Comparison of ENCODE assay signal across 8 cellular contexts in genomic region chr15:67149859-67150824, GRCh38.
DNase-seq lines count a peak whose midpoint lies in the region; ATAC-seq and TF ChIP-seq lines count a peak whose summit lies in the region.

No MANE protein-coding gene starts in this region.

- H3K36me3 Mint-ChIP-seq in activated naive CD4-positive, alpha-beta T cell treated with anti-CD3 and anti-CD28 coated beads, Interleukin-2, amount 50 U/mL, for 72 hours = peaks cover 0 to 34% of the 10 kb centered on the region in 2 donors

- no peaks in the 10 kb centered on the region for H3K9me3 Mint-ChIP-seq in activated naive CD4-positive, alpha-beta T cell treated with anti-CD3 and anti-CD28 coated beads, Interleukin-2, amount 50 U/mL, for 72 hours

- DNase-seq in GM13976 (ENCODE audit: low spot score) = peak; percentile 58
- no peak for DNase-seq in OCI-LY7 (ENCODE audit: low spot score)
- peak in 1 of 2 donors; percentile 71 for DNase-seq in activated naive CD4-positive, alpha-beta T cell treated with anti-CD3 and anti-CD28 coated beads, Interleukin-2, amount 50 U/mL, for 72 hours (ENCODE audit: low spot score in 2 of 2)
- peak; percentile 85 for DNase-seq in left cardiac atrium
- peak; percentile 74 for DNase-seq in sciatic nerve (ENCODE audit: low spot score)
- DNase-seq in globus pallidus (ENCODE audit: low spot score) = no peak
- no peak for DNase-seq in D341Med (ENCODE audit: low spot score)

- no TSS peak for BruUV-seq in OCI-LY7 (replicated peaks; lab: Mats Ljungman, UMichigan)

- no peaks in the 10 kb centered on the region for H3K9me2 ChIP-seq in OCI-LY7 (ENCODE audit: insufficient read depth, low read length)

- POLR2A ChIA-PET in OCI-LY7 (lab: Charles Lee) = interaction anchor here (0.8 to 0.9 kb wide), 2 partner anchors 12 to 16 kb away, joined by 3 to 4 read pairs; no protein-coding TSS in a partner anchor

- H3K79me2 ChIP-seq in OCI-LY7 (ENCODE audit: insufficient read depth, low read depth, low read length) = peaks cover 56% of the 10 kb centered on the region

- no peak overlapping the region for H2AFZ ChIP-seq in OCI-LY7 (ENCODE audit: low read length)

- peaks cover 12% of the 10 kb centered on the region for H3K36me3 ChIP-seq in OCI-LY7 (ENCODE audit: insufficient read depth, low read length)

- ATAC-seq in activated naive CD4-positive, alpha-beta T cell treated with anti-CD3 and anti-CD28 coated beads, Interleukin-2, amount 50 U/mL, for 72 hours = peak; percentile 72 to 75
- ATAC-seq in left cardiac atrium = peak; percentile 77 to 92
- ATAC-seq in sciatic nerve = peak; percentile 71
- ATAC-seq in GM21423 (IDR thresholded peaks at IDR 0.05; ENCODE audit: unreplicated experiment) = no peak

- peak overlapping the region; percentile 3 for H3K27ac ChIP-seq in OCI-LY7 (ENCODE audit: low read depth, low read length, poor library complexity, severe bottlenecking)

- CTCF ChIA-PET in OCI-LY7 (lab: Charles Lee; ENCODE audit: unreplicated experiment) = no interaction called here

- H3K4me2 ChIP-seq in OCI-LY7 (ENCODE audit: low read length) = peak overlapping the region; percentile 59

- H3K4me3 ChIP-seq in OCI-LY7 (ENCODE audit: low read depth, low read length, poor library complexity, severe bottlenecking) = no peak overlapping the region

- peaks cover 14% of the 10 kb centered on the region; the same call in 1 of the 2 replicates for H4K20me1 ChIP-seq in OCI-LY7 (ENCODE audit: insufficient read depth, low read length)

- peak overlapping the region; percentile 87 to 89 for H3K27ac Mint-ChIP-seq in activated naive CD4-positive, alpha-beta T cell treated with anti-CD3 and anti-CD28 coated beads, Interleukin-2, amount 50 U/mL, for 72 hours

- in situ Hi-C loops in GM13976 (cut with MboI; ENCODE audit: low sequenced_read_pairs, unreplicated experiment) = no loop called here

- no peak for TF ChIP-seq CTCF in GM13976 (IDR thresholded peaks at IDR 0.05; ENCODE audit: borderline replicate concordance, control extremely low read depth, extremely low read depth, insufficient read depth, missing control alignments)
- no peak for TF ChIP-seq CTCF in OCI-LY7 (conservative IDR thresholded peaks at IDR 0.05; ENCODE audit: low read length)

- H3K4me1 ChIP-seq in OCI-LY7 (ENCODE audit: insufficient read depth, low read length, poor library complexity, severe bottlenecking) = peaks cover 82% of the 10 kb centered on the region

- intact Hi-C loops in OCI-LY7 (cut with micrococcal nuclease; ENCODE audit: unreplicated experiment) (no loop called here), left cardiac atrium (cut with DNase I) (no loop called here), sciatic nerve (cut with DNase I) (no loop called here)

- H3K9me3 ChIP-seq in OCI-LY7 (ENCODE audit: low read length) = no peaks in the 10 kb centered on the region

Comparison
In these comparisons a context has a peak if more than half of its experiments do, and no peak if none do; other contexts are left out.
1. DNase-seq: peak in GM13976 (single experiment), left cardiac atrium (single experiment) and sciatic nerve (single experiment); none in OCI-LY7 (single experiment), globus pallidus (single experiment) and D341Med (single experiment).